19 cellular contexts compared by ENCODE assay signal in genomic region chr19:30161770-30162169, GRCh38.
DNase-seq lines count a peak whose midpoint lies in the region; ATAC-seq and TF ChIP-seq lines count a peak whose summit lies in the region.
"Had no signal": no experiment of that assay in that cellular context is flagged by ENCODE, and none has a peak within 500 bp of the region (broad histone marks: within the 10 kb centered on the region; RNA-seq: fewer than 3 reads in every experiment).

No MANE protein-coding gene starts in this region.

- TF ChIP-seq CTCF in left ventricle myocardium inferior (IDR thresholded peaks at IDR 0.05; ENCODE audit: borderline replicate concordance) (no peak), colonic mucosa (IDR thresholded peaks at IDR 0.05) (no peak)

- no peak overlapping the region for H2AFZ ChIP-seq in Karpas-422 (ENCODE audit: low read length)
- H2AFZ ChIP-seq: GM23248 had no signal

- H3K9me3 ChIP-seq in left ventricle myocardium inferior (replicated peaks) = no peaks in the 10 kb centered on the region
- H3K9me3 ChIP-seq in Karpas-422 (ENCODE audit: low read length) = no peaks in the 10 kb centered on the region
- H3K9me3 ChIP-seq in colonic mucosa = no peaks in the 10 kb centered on the region
- H3K9me3 ChIP-seq: BE2C, HAP-1 had no signal

- H4K20me1 ChIP-seq in Karpas-422 (ENCODE audit: insufficient read depth, low read depth, low read length) = no peaks in the 10 kb centered on the region

- peak overlapping the region; percentile 61 for H3K4me2 ChIP-seq in Karpas-422 (ENCODE audit: low read depth, low read length, poor library complexity, severe bottlenecking)

- H3K36me3 ChIP-seq in left ventricle myocardium inferior = no peaks in the 10 kb centered on the region
- H3K36me3 ChIP-seq in Karpas-422 (ENCODE audit: insufficient read depth, low read length) = no peaks in the 10 kb centered on the region; the same call in 1 of the 2 replicates
- H3K36me3 ChIP-seq in colonic mucosa = no peaks in the 10 kb centered on the region
- H3K36me3 ChIP-seq: BE2C, HAP-1 had no signal

- DNase-seq in cardiac septum (ENCODE audit: low spot score) = peak; percentile 35
- no peak for DNase-seq in left ventricle myocardium inferior
- DNase-seq in Karpas-422 = peak; percentile 44
- peak; percentile 4 for DNase-seq in colonic mucosa
- DNase-seq in NCI-H2107 treated with DMSO at 0.1 percent for 48 hours (lab: John Stamatoyannopoulos, UW; ENCODE audit: unreplicated experiment) = no peak
- DNase-seq in activated naive CD4-positive, alpha-beta T cell treated with Interleukin-2 at 50 U/mL for 16 hours = no peak
- DNase-seq: 8988T; C1 segment of cervical spinal cord; CD4-positive, CD25-positive, alpha-beta regulatory T cell; CD8-positive, alpha-beta memory T cell; COR-L47; DMS 273 treated with DMSO at 0.1 percent for 48 hours; DMS53; DND-41; EL; GM23248 had no signal

- no peaks in the 10 kb centered on the region for H3K79me2 ChIP-seq in Karpas-422 (ENCODE audit: low read length)

- peaks cover 3% of the 10 kb centered on the region for H3K4me1 ChIP-seq in left ventricle myocardium inferior
- H3K4me1 ChIP-seq in Karpas-422 (ENCODE audit: low read length) = peaks cover 66% of the 10 kb centered on the region
- no peaks in the 10 kb centered on the region for H3K4me1 ChIP-seq in colonic mucosa
- H3K4me1 ChIP-seq: HAP-1 had no signal

- H3K27me3 ChIP-seq in left ventricle myocardium inferior (ENCODE audit: low read depth) (peaks cover 23% of the 10 kb centered on the region), Karpas-422 (ENCODE audit: low read length) (no peaks in the 10 kb centered on the region), colonic mucosa (no peaks in the 10 kb centered on the region)
- H3K27me3 ChIP-seq: BE2C had no signal

- H3K9me2 ChIP-seq in Karpas-422 (replicated peaks; ENCODE audit: insufficient read depth, low read length) = no peaks in the 10 kb centered on the region

- H3K9ac ChIP-seq in Karpas-422 (ENCODE audit: low read length) (peak overlapping the region; percentile 71; the same call in 1 of the 2 replicates), colonic mucosa (ENCODE audit: low read depth in 2 of 2, low read length in 2 of 2) (no peak overlapping the region)
- H3K9ac ChIP-seq: GM23248 had no signal

- ATAC-seq in GM18907 (IDR thresholded peaks at IDR 0.05; ENCODE audit: unreplicated experiment) = no peak

- H3K4me3 ChIP-seq in left ventricle myocardium inferior (no peak overlapping the region), Karpas-422 (ENCODE audit: low read length) (no peak overlapping the region), colonic mucosa (no peak overlapping the region)
- H3K4me3 ChIP-seq: GM23248, HAP-1 had no signal

- intact Hi-C loops in cardiac septum (cut with DNase I) = loop anchor here (5.0 kb wide), 1 partner anchor 89 kb away; no protein-coding TSS in a partner anchor
- intact Hi-C loops in left ventricle myocardium inferior (cut with micrococcal nuclease) = no loop called here
- intact Hi-C loops in colonic mucosa (cut with DNase I) = no loop called here

- H3K27ac ChIP-seq in left ventricle myocardium inferior (replicated peaks) (no peak overlapping the region), Karpas-422 (ENCODE audit: low read length) (no peak overlapping the region), colonic mucosa (no peak overlapping the region)
- H3K27ac ChIP-seq: GM23248 had no signal

Comparison
In these comparisons a context has a peak if more than half of its experiments do, and no peak if none do; other contexts are left out.
1. DNase-seq: peak in cardiac septum (single experiment), Karpas-422 (single experiment) and colonic mucosa (single experiment); none in left ventricle myocardium inferior (single experiment), NCI-H2107 treated with DMSO at 0.1 percent for 48 hours (single experiment) and activated naive CD4-positive, alpha-beta T cell treated with Interleukin-2 at 50 U/mL for 16 hours (single experiment).